21 cellular contexts compared by ENCODE assay signal in the genomic region with DNA sequence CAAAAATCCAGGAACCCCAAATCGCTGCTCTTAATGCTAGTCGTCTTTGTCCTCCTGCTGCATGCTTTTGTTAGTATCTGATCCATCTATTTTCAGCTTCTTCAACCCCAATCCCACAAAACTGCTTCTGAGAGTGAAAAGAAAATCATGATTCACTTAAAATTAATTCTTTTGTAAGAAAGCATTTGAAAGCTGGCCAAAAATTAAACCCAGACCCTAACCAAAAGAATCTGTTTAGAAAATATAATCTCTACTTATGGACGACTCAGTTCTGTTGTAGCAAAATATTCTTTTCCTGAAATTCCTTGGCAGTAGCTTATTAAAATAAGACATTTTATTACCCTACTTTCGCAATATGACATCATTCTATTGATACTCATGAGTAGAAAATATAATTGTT.
DNase-seq lines count a peak whose midpoint lies in the region; ATAC-seq, FAIRE-seq and TF ChIP-seq lines count a peak whose summit lies in the region.
"Had no signal": no experiment of that assay in that cellular context is flagged by ENCODE, and none has a peak within 500 bp of the region (broad histone marks: within the 10 kb centered on the region; RNA-seq: fewer than 3 reads in every experiment).

No MANE protein-coding gene starts in this region.

- no peak overlapping the region for H3K4me3 Mint-ChIP-seq in T-helper 2 cell treated with Interferon-gamma antibody and Interleukin-4, amounts not matched to agents 5 μg/mL and 100 μg/mL, for 36 hours
- H3K4me3 Mint-ChIP-seq: CD4-positive, CD25-positive, alpha-beta regulatory T cell had no signal

- intact Hi-C loops in kidney (cut with DNase I), result no loop called here

- H3K4me3 ChIP-seq in kidney (ENCODE audit: low read length in 2 of 2), result no peak overlapping the region
- H3K4me3 ChIP-seq: A549, HAP-1, K562, PC-9, SJCRH30 had no signal

- H3K36me3 ChIP-seq in kidney (ENCODE audit: control insufficient read depth in 1 of 2, insufficient read depth in 2 of 2, low read length in 2 of 2), result no peaks in the 10 kb centered on the region
- H3K36me3 ChIP-seq: HAP-1, SJCRH30 had no signal

- peak; percentile 5 for DNase-seq in AG20443 (ENCODE audit: low spot score)
- peak; percentile 29 for DNase-seq in HS-27A (ENCODE audit: low read depth)
- DNase-seq in astrocyte of the hippocampus (ENCODE audit: low read depth, low spot score), result peak; percentile 40
- DNase-seq in iris pigment epithelial cell (ENCODE audit: low read depth), result peak; percentile 9
- no peak for DNase-seq in retina
- no peak for DNase-seq in T-helper 2 cell treated with Interferon-gamma antibody and Interleukin-4, amounts not matched to agents 5 μg/mL and 100 μg/mL, for 36 hours (ENCODE audit: low spot score)
- no peak for DNase-seq in kidney
- DNase-seq: Caco-2; CD4-positive, CD25-positive, alpha-beta regulatory T cell; DMS53; NCI-H1048; NCI-H510A treated with DMSO at 0.1 percent for 48 hours; NCI-H82; PC-9; SJCRH30; SW 1271 had no signal

- no peak overlapping the region for H3K27ac ChIP-seq in kidney (ENCODE audit: low read depth in 2 of 2, low read length in 2 of 2)
- H3K27ac ChIP-seq: A549, HL-60, PC-9, SJCRH30 had no signal

- no peak for TF ChIP-seq CTCF in kidney (IDR thresholded peaks at IDR 0.05; ENCODE audit: borderline replicate concordance, extremely low read depth, insufficient read depth)

- ATAC-seq in HG02870 (IDR thresholded peaks at IDR 0.05; ENCODE audit: unreplicated experiment), result no peak
- ATAC-seq: A549, K562 had no signal

- H3K9ac ChIP-seq in kidney (ENCODE audit: low read length in 2 of 2), result no peak overlapping the region

- H3K27me3 Mint-ChIP-seq in T-helper 2 cell treated with Interferon-gamma antibody and Interleukin-4, amounts not matched to agents 5 μg/mL and 100 μg/mL, for 36 hours (ENCODE audit: low read depth), result no peaks in the 10 kb centered on the region
- H3K27me3 Mint-ChIP-seq: CD4-positive, CD25-positive, alpha-beta regulatory T cell had no signal

- H3K4me1 Mint-ChIP-seq in T-helper 2 cell treated with Interferon-gamma antibody and Interleukin-4, amounts not matched to agents 5 μg/mL and 100 μg/mL, for 36 hours (ENCODE audit: low read depth), result no peaks in the 10 kb centered on the region
- H3K4me1 Mint-ChIP-seq: CD4-positive, CD25-positive, alpha-beta regulatory T cell had no signal

- H3K4me1 ChIP-seq in kidney (ENCODE audit: control insufficient read depth in 1 of 2, insufficient read depth in 1 of 2, low read depth in 1 of 2, low read length in 2 of 2), result no peaks in the 10 kb centered on the region
- H3K4me1 ChIP-seq: A549, Caco-2, SJCRH30 had no signal

- no peak for FAIRE-seq in kidney (lab: Jason Lieb, UNC)
- FAIRE-seq: A549, K562 had no signal

- H3K27ac Mint-ChIP-seq in T-helper 2 cell treated with Interferon-gamma antibody and Interleukin-4, amounts not matched to agents 5 μg/mL and 100 μg/mL, for 36 hours, result no peak overlapping the region
- H3K27ac Mint-ChIP-seq: CD4-positive, CD25-positive, alpha-beta regulatory T cell had no signal

- H3K9me3 ChIP-seq in kidney (ENCODE audit: control insufficient read depth in 1 of 2, low read length in 2 of 2), result no peaks in the 10 kb centered on the region
- H3K9me3 ChIP-seq: A549, Caco-2, HAP-1, SJCRH30 had no signal

- H3K36me3 Mint-ChIP-seq in T-helper 2 cell treated with Interferon-gamma antibody and Interleukin-4, amounts not matched to agents 5 μg/mL and 100 μg/mL, for 36 hours (ENCODE audit: low read depth), result no peaks in the 10 kb centered on the region
- H3K36me3 Mint-ChIP-seq: CD4-positive, CD25-positive, alpha-beta regulatory T cell had no signal

- peaks cover 5% of the 10 kb centered on the region for H3K9me3 Mint-ChIP-seq in T-helper 2 cell treated with Interferon-gamma antibody and Interleukin-4, amounts not matched to agents 5 μg/mL and 100 μg/mL, for 36 hours

Comparison
In these comparisons a context has a peak if more than half of its experiments do, and no peak if none do; other contexts are left out.
1. DNase-seq: peak in AG20443 (single experiment), HS-27A (single experiment), astrocyte of the hippocampus (single experiment) and iris pigment epithelial cell (single experiment); none in retina (single experiment), T-helper 2 cell treated with Interferon-gamma antibody and Interleukin-4, amounts not matched to agents 5 μg/mL and 100 μg/mL, for 36 hours (single experiment) and kidney (single experiment).